In genomic region chr15:66733976-66734375, GRCh38 we compare ENCODE assay signal across 13 cellular contexts. TPM values are rescaled to one million over a fixed set of nuclear protein-coding genes. Genes with fewer than 3 reads are reported as not detected.
DNase-seq lines count a peak whose midpoint lies in the region; ATAC-seq, FAIRE-seq and TF ChIP-seq lines count a peak whose summit lies in the region.
"Had no signal": no experiment of that assay in that cellular context is flagged by ENCODE, and none has a peak within 500 bp of the region (broad histone marks: within the 10 kb centered on the region; RNA-seq: fewer than 3 reads in every experiment).

No MANE protein-coding gene starts in this region.

- H3K79me2 ChIP-seq in fibroblast of lung (ENCODE audit: control insufficient read depth, insufficient read depth, low read length) = peaks cover 7% of the 10 kb centered on the region

- no peaks in the 10 kb centered on the region for H3K9me3 ChIP-seq in fibroblast of lung (ENCODE audit: control insufficient read depth, insufficient read depth, low read depth, low read length)
- H3K9me3 ChIP-seq: mucosa of descending colon had no signal

- TF ChIP-seq POLR2A in H54 (IDR thresholded peaks at IDR 0.05; ENCODE audit: low read depth, low read length) = no peak

- H3K4me1 ChIP-seq in fibroblast of lung (ENCODE audit: control insufficient read depth, extremely low read depth, insufficient read depth, low read length) = peaks cover 18% of the 10 kb centered on the region

- peak overlapping the region; percentile 59 for H2AFZ ChIP-seq in fibroblast of lung (ENCODE audit: low read length)

- no peak for ATAC-seq in GM21529 (IDR thresholded peaks at IDR 0.05; ENCODE audit: unreplicated experiment)
- ATAC-seq: activated T-helper 17 cell treated with anti-CD3 and anti-CD28 coated beads, Interleukin-2, amount 50 U/mL, for 72 hours; mucosa of descending colon had no signal

- H3K27ac ChIP-seq in fibroblast of lung (ENCODE audit: insufficient read depth, low read length) (peak overlapping the region; percentile 44), substantia nigra (ENCODE audit: low read depth, low read length, poor library complexity, severe bottlenecking) (no peak overlapping the region)
- H3K27ac ChIP-seq: epithelial cell of prostate had no signal

- H3K4me3 ChIP-seq in H7 (ENCODE audit: insufficient read depth, low read depth, low read length) (no peak overlapping the region), fibroblast of lung (replicated peaks in 1 of 4; ENCODE audit: control extremely low read depth in 1 of 4, insufficient read depth in 1 of 4, low read depth in 3 of 4, low read length in 4 of 4) (no peak overlapping the region)
- H3K4me3 ChIP-seq: mucosa of descending colon had no signal

- no peaks in the 10 kb centered on the region for H4K20me1 ChIP-seq in fibroblast of lung (ENCODE audit: control insufficient read depth, extremely low read depth, insufficient read depth, low read length)

- no peak for FAIRE-seq in H54 (lab: Jason Lieb, UNC)

- peak overlapping the region; percentile 75 for H3K4me2 ChIP-seq in fibroblast of lung (ENCODE audit: extremely low read depth, insufficient read depth, low read length)

- DNase-seq in H7 (peak; percentile 60), fibroblast of lung (ENCODE audit: low read depth in 2 of 2) (no peak), midbrain (lab: John Stamatoyannopoulos, UW) (peak; percentile 72), substantia nigra (lab: John Stamatoyannopoulos, UW) (peak in 28 of 49 donors; percentile 9 to 79 (median 26)), DMS114 treated with DMSO at 0.1 percent for 48 hours (lab: John Stamatoyannopoulos, UW; ENCODE audit: unreplicated experiment) (no peak), H54 (ENCODE audit: insufficient read length, low spot score) (no peak), NK-92 (lab: John Stamatoyannopoulos, UW; ENCODE audit: unreplicated experiment) (no peak)
- DNase-seq: activated CD4-positive, alpha-beta T cell treated with anti-CD3 and anti-CD28 coated beads, Interleukin-2, amount 10 ng/mL, durations not matched to agents 7 days and 5 days; mucosa of descending colon; T-helper 2 cell had no signal

- H3K27me3 ChIP-seq in H7 (ENCODE audit: control insufficient read depth, insufficient read depth, low read length) (no peaks in the 10 kb centered on the region), fibroblast of lung (ENCODE audit: control insufficient read depth, insufficient read depth, low read length) (no peaks in the 10 kb centered on the region)

- H3K36me3 ChIP-seq in H7 (replicated peaks; ENCODE audit: control insufficient read depth, insufficient read depth, low read length) = no peaks in the 10 kb centered on the region
- no peaks in the 10 kb centered on the region for H3K36me3 ChIP-seq in fibroblast of lung (ENCODE audit: control insufficient read depth, insufficient read depth, low read length)

- H3K9ac ChIP-seq in fibroblast of lung (ENCODE audit: insufficient read depth, low read length) = no peak overlapping the region

- TF ChIP-seq CTCF in fibroblast of lung (conservative IDR thresholded peaks at IDR 0.05 in 1 of 2, IDR thresholded peaks at IDR 0.05 in 1 of 2; ENCODE audit: low read depth in 1 of 2, low read length in 2 of 2) = no peak

RNA-seq across cellular contexts. Expression of gene SMAD6, which starts 31.9 kb away (rescaled TPM):
- total RNA-seq in H7 (2014; rRNA removed; shearing (Covaris generic)) = 24.8 and 25.4 TPM in 2 replicates
- 8.7 and 8.9 TPM in 2 replicates for total RNA-seq in fibroblast of lung
- 1.2 and 2.1 TPM in 2 replicates for polyA plus RNA-seq in fibroblast of lung
- polyA plus RNA-seq in fibroblast of lung (2012) = 2.8 and 5.5 TPM in 2 replicates
- polyA minus RNA-seq in fibroblast of lung (ENCODE audit: low replicate concordance) = 2.2 and 7.6 TPM in 2 replicates

Comparison
In these comparisons a context has a peak if more than half of its experiments do, and no peak if none do; other contexts are left out.
1. DNase-seq: peak in H7 (single experiment), midbrain (single experiment) and substantia nigra (28 of 49); none in fibroblast of lung (0 of 2), DMS114 treated with DMSO at 0.1 percent for 48 hours (single experiment), H54 (single experiment) and NK-92 (single experiment).